In the genomic region with DNA sequence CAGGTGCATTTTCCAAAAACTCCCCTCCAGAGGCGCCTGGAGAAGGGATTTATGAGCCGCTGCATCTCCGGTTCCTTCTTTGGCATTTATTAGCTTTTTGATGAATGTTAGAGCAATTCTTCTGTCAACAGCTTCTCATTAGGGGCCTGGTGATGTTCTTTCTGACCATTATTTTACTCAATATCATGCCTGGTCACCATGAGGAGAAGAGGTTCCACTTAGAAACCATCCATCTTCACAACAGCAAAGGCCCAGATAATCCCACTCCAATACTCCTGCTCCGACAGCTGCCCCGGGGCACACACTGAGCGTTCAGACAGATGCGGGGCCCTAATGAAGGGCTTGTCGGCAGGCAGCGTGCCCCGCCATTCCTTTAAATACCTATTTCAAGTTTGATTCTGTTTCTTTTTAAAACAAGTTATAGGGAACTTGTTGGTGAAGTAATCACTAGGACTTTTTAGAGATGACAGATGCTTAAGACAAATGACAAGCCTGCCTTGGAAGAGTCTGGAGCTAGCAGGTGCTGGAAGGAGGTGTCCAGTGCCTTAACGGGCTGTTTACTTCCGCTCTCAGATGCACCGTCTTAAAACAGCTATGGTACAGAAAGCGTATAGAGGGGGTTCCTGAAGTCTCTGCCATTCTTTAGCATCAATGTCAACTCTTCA, we compare ENCODE assay signal across 23 cellular contexts. TPM values are rescaled to one million over a fixed set of nuclear protein-coding genes. Genes with fewer than 3 reads are reported as not detected.
"Had no signal": no experiment of that assay in that cellular context is flagged by ENCODE, and none has a peak within 500 bp of the region (broad histone marks: within the 10 kb centered on the region; RNA-seq: fewer than 3 reads in every experiment).

No MANE protein-coding gene starts in this region.

- H3K9me3 ChIP-seq: esophagus squamous epithelium, gastroesophageal sphincter, neutrophil, psoas muscle, suprapubic skin, tibial artery, upper lobe of left lung, uterus had no signal

- H3K27me3 ChIP-seq: gastroesophageal sphincter, hepatocyte, neutrophil, suprapubic skin, upper lobe of left lung, uterus had no signal

- H3K79me2 ChIP-seq: hepatocyte had no signal

- FAIRE-seq: endometrium, kidney had no signal

- H3K27ac Mint-ChIP-seq: naive thymus-derived CD4-positive, alpha-beta T cell had no signal

- H3K36me3 ChIP-seq: esophagus squamous epithelium, gastroesophageal sphincter, neutrophil, suprapubic skin, tibial artery, upper lobe of left lung, uterus had no signal

- H3K4me3 Mint-ChIP-seq: naive thymus-derived CD4-positive, alpha-beta T cell had no signal

- DNase-seq: cortex of kidney; dorsolateral prefrontal cortex; effector CD8-positive, alpha-beta T cell; esophagus squamous epithelium; foreskin fibroblast; kidney; left cardiac atrium; left ventricle myocardium superior; mesendoderm; naive thymus-derived CD4-positive, alpha-beta T cell; psoas muscle; retina; stimulated activated naive CD4-positive, alpha-beta T cell treated with Interleukin-2 at 50 U/mL for 16 hours; tibial artery; upper lobe of left lung; uterus had no signal

- H3K36me3 Mint-ChIP-seq: naive thymus-derived CD4-positive, alpha-beta T cell had no signal

- H3K27ac ChIP-seq: dorsolateral prefrontal cortex, esophagus squamous epithelium, gastroesophageal sphincter, hepatocyte, neutrophil, psoas muscle, suprapubic skin, tibial artery, upper lobe of left lung, uterus had no signal

- H3K4me1 ChIP-seq: esophagus squamous epithelium, gastroesophageal sphincter, psoas muscle, suprapubic skin, tibial artery, upper lobe of left lung, uterus had no signal

- H2AFZ ChIP-seq: hepatocyte had no signal

- H3K4me3 ChIP-seq: dorsolateral prefrontal cortex, esophagus squamous epithelium, gastroesophageal sphincter, hepatocyte, psoas muscle, suprapubic skin, tibial artery, upper lobe of left lung, uterus had no signal

- H3K4me2 ChIP-seq: hepatocyte had no signal

- ATAC-seq: gastroesophageal sphincter; left cardiac atrium; left ventricle myocardium superior; naive thymus-derived CD4-positive, alpha-beta T cell; psoas muscle; sciatic nerve had no signal

- H3K4me1 Mint-ChIP-seq: naive thymus-derived CD4-positive, alpha-beta T cell had no signal

RNA-seq across cellular contexts. Expression of gene ECHDC3, which starts 31.7 kb away (rescaled TPM):
- polyA plus RNA-seq: neural cell had no signal
